In genomic region chr18:3081558-3081957, GRCh38 we compare ENCODE assay signal across 18 cellular contexts.
DNase-seq lines count a peak whose midpoint lies in the region; ATAC-seq and TF ChIP-seq lines count a peak whose summit lies in the region.
"Had no signal": no experiment of that assay in that cellular context is flagged by ENCODE, and none has a peak within 500 bp of the region (broad histone marks: within the 10 kb centered on the region; RNA-seq: fewer than 3 reads in every experiment).

No MANE protein-coding gene starts in this region.

- DNase-seq in A673 (ENCODE audit: low spot score) (peak; percentile 69), SK-N-MC (ENCODE audit: low read depth, low spot score) (peak; percentile 88), chondrocyte (ENCODE audit: low spot score) (no peak), mesothelial cell of epicardium (ENCODE audit: low spot score in 2 of 2, unreplicated experiment in 2 of 2) (no peak), SKM-1 (lab: John Stamatoyannopoulos, UW; ENCODE audit: unreplicated experiment) (no peak), breast epithelium (ENCODE audit: low spot score in 2 of 2) (no peak)
- DNase-seq in natural killer cell treated with Interleukin-12 subunit alpha and Interleukin-12 subunit beta and Interleukin-15 and Interleukin-18, amount 100 ng/mL, for 72 hours (ENCODE audit: low spot score): no peak
- DNase-seq: AML-193; Caco-2; CD8-positive, alpha-beta memory T cell; DND-41; GF-D8; H7 had no signal

- H3K27me3 ChIP-seq in A673 (replicated peaks; ENCODE audit: insufficient read depth, low read depth, low read length, poor library complexity) (no peaks in the 10 kb centered on the region), breast epithelium (no peaks in the 10 kb centered on the region)
- H3K27me3 ChIP-seq: BLaER1 had no signal

- CTCF ChIA-PET in A673 (lab: Charles Lee): no interaction called here

- H3K4me3 Mint-ChIP-seq in chondrocyte (ENCODE audit: unreplicated experiment): no peak overlapping the region
- H3K4me3 Mint-ChIP-seq in mesothelial cell of epicardium: no peak overlapping the region
- no peak overlapping the region for H3K4me3 Mint-ChIP-seq in natural killer cell treated with Interleukin-12 subunit alpha and Interleukin-12 subunit beta and Interleukin-15 and Interleukin-18, amount 100 ng/mL, for 72 hours
- H3K4me3 Mint-ChIP-seq: CD8-positive, alpha-beta memory T cell; GM23338 had no signal

- no peaks in the 10 kb centered on the region for H3K9me3 Mint-ChIP-seq in chondrocyte (ENCODE audit: low read depth)
- H3K9me3 Mint-ChIP-seq in mesothelial cell of epicardium: no peaks in the 10 kb centered on the region
- H3K9me3 Mint-ChIP-seq in natural killer cell treated with Interleukin-12 subunit alpha and Interleukin-12 subunit beta and Interleukin-15 and Interleukin-18, amount 100 ng/mL, for 72 hours: no peaks in the 10 kb centered on the region
- H3K9me3 Mint-ChIP-seq: CD8-positive, alpha-beta memory T cell; GM23338 had no signal

- H3K27ac ChIP-seq in A673 (ENCODE audit: low read depth, low read length, poor library complexity, severe bottlenecking): peak overlapping the region; percentile 68
- peak overlapping the region; percentile 55; the same call in 1 of the 2 replicates for H3K27ac ChIP-seq in SK-N-MC
- no peak overlapping the region for H3K27ac ChIP-seq in breast epithelium
- H3K27ac ChIP-seq: 22Rv1, BLaER1, HL-60 had no signal

- intact Hi-C loops in A673 (cut with micrococcal nuclease; ENCODE audit: unreplicated experiment): no loop called here
- intact Hi-C loops in breast epithelium (cut with DNase I; ENCODE audit: low total_unique reads): no loop called here

- no peak for ATAC-seq in GM18858 (IDR thresholded peaks at IDR 0.05; ENCODE audit: unreplicated experiment)
- ATAC-seq in natural killer cell treated with Interleukin-12 subunit alpha and Interleukin-12 subunit beta and Interleukin-15 and Interleukin-18, amount 100 ng/mL, for 72 hours: no peak
- ATAC-seq: GM23338 had no signal

- POLR2A ChIA-PET in A673 (lab: Charles Lee; ENCODE audit: low non-redundant PET): no interaction called here

- H3K4me1 ChIP-seq in A673 (ENCODE audit: insufficient read depth, low read length, poor library complexity, severe bottlenecking) (peaks cover 43% of the 10 kb centered on the region), breast epithelium (no peaks in the 10 kb centered on the region)
- H3K4me1 ChIP-seq: BLaER1, Caco-2 had no signal

- H3K27ac Mint-ChIP-seq in chondrocyte (ENCODE audit: unreplicated experiment) (peak overlapping the region; percentile 45), mesothelial cell of epicardium (peak overlapping the region; percentile 80)
- no peak overlapping the region for H3K27ac Mint-ChIP-seq in natural killer cell treated with Interleukin-12 subunit alpha and Interleukin-12 subunit beta and Interleukin-15 and Interleukin-18, amount 100 ng/mL, for 72 hours
- H3K27ac Mint-ChIP-seq: CD8-positive, alpha-beta memory T cell; GM23338 had no signal

- H3K27me3 Mint-ChIP-seq in chondrocyte (ENCODE audit: low read depth) (no peaks in the 10 kb centered on the region), mesothelial cell of epicardium (ENCODE audit: low read depth) (no peaks in the 10 kb centered on the region)
- H3K27me3 Mint-ChIP-seq in natural killer cell treated with Interleukin-12 subunit alpha and Interleukin-12 subunit beta and Interleukin-15 and Interleukin-18, amount 100 ng/mL, for 72 hours: no peaks in the 10 kb centered on the region
- H3K27me3 Mint-ChIP-seq: CD8-positive, alpha-beta memory T cell had no signal

- no peak overlapping the region for H3K4me3 ChIP-seq in A673 (ENCODE audit: low read depth, low read length, poor library complexity, severe bottlenecking)
- H3K4me3 ChIP-seq in SK-N-MC: peak overlapping the region; percentile 23
- no peak overlapping the region for H3K4me3 ChIP-seq in breast epithelium
- H3K4me3 ChIP-seq: BLaER1, GM23338 had no signal

- TF ChIP-seq CTCF in A673 (conservative IDR thresholded peaks at IDR 0.05; ENCODE audit: low read depth, low read length) (no peak), chondrocyte (IDR thresholded peaks at IDR 0.05) (no peak), mesothelial cell of epicardium (IDR thresholded peaks at IDR 0.05; ENCODE audit: unreplicated experiment) (no peak), breast epithelium (IDR thresholded peaks at IDR 0.05) (no peak)

- no peak overlapping the region for H3K9ac ChIP-seq in SK-N-MC (ENCODE audit: insufficient read length)
- H3K9ac ChIP-seq: BLaER1 had no signal

- H3K4me1 Mint-ChIP-seq in chondrocyte (ENCODE audit: low read depth) (peaks cover 31% of the 10 kb centered on the region), mesothelial cell of epicardium (peaks cover 73% of the 10 kb centered on the region)
- H3K4me1 Mint-ChIP-seq in natural killer cell treated with Interleukin-12 subunit alpha and Interleukin-12 subunit beta and Interleukin-15 and Interleukin-18, amount 100 ng/mL, for 72 hours (ENCODE audit: low read depth in 2 of 2): no peaks in the 10 kb centered on the region
- H3K4me1 Mint-ChIP-seq: CD8-positive, alpha-beta memory T cell had no signal

- no TSS peak for BruUV-seq in A673 (replicated peaks; lab: Mats Ljungman, UMichigan)

- no peaks in the 10 kb centered on the region for H3K9me3 ChIP-seq in A673 (ENCODE audit: low read depth, low read length, poor library complexity, severe bottlenecking)
- H3K9me3 ChIP-seq in SK-N-MC (ENCODE audit: low read depth, low read length): no peaks in the 10 kb centered on the region
- no peaks in the 10 kb centered on the region for H3K9me3 ChIP-seq in breast epithelium
- H3K9me3 ChIP-seq: BLaER1, Caco-2 had no signal

- H3K36me3 ChIP-seq in A673 (ENCODE audit: insufficient read depth, low read length, poor library complexity, severe bottlenecking): no peaks in the 10 kb centered on the region
- no peaks in the 10 kb centered on the region for H3K36me3 ChIP-seq in SK-N-MC (ENCODE audit: insufficient read depth, low read length)
- H3K36me3 ChIP-seq in breast epithelium: no peaks in the 10 kb centered on the region
- H3K36me3 ChIP-seq: BLaER1 had no signal

- H3K36me3 Mint-ChIP-seq in chondrocyte (ENCODE audit: low read depth) (no peaks in the 10 kb centered on the region), mesothelial cell of epicardium (no peaks in the 10 kb centered on the region)
- H3K36me3 Mint-ChIP-seq in natural killer cell treated with Interleukin-12 subunit alpha and Interleukin-12 subunit beta and Interleukin-15 and Interleukin-18, amount 100 ng/mL, for 72 hours: no peaks in the 10 kb centered on the region

- no peak for TF ChIP-seq POLR2A in breast epithelium (IDR thresholded peaks at IDR 0.05)

Comparison
In these comparisons a context has a peak if more than half of its experiments do, and no peak if none do; other contexts are left out.
1. DNase-seq: peak in A673 (single experiment) and SK-N-MC (single experiment); none in chondrocyte (single experiment), mesothelial cell of epicardium (0 of 2), natural killer cell treated with Interleukin-12 subunit alpha and Interleukin-12 subunit beta and Interleukin-15 and Interleukin-18, amount 100 ng/mL, for 72 hours (single experiment), SKM-1 (single experiment) and breast epithelium (0 of 2).
2. H3K27ac ChIP-seq: peak in A673 (single experiment) and SK-N-MC (single experiment); none in breast epithelium (0 of 2).
3. H3K27ac Mint-ChIP-seq: peak in chondrocyte (single experiment) and mesothelial cell of epicardium (single experiment); none in natural killer cell treated with Interleukin-12 subunit alpha and Interleukin-12 subunit beta and Interleukin-15 and Interleukin-18, amount 100 ng/mL, for 72 hours (0 of 2).